ENCODE assay signal across 29 cellular contexts in the genomic region with DNA sequence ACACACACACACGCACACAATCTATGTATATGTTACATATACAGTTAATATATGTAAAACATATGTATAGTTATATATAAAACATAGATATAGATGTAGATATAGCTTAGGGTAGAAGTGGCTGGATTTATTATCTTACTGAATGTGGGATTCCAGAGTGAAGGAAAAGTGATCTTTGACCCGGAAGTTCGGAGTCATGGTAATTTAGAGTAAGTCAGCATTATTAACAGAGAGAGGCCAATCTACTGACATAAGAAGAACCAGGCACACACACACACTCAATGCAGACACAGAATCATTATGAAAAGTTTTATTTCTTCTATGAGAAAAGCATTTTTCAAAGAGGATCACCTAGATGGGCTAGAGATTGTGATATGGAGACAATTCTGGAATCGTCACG.
"Had no signal": no experiment of that assay in that cellular context is flagged by ENCODE, and none has a peak within 500 bp of the region (broad histone marks: within the 10 kb centered on the region; RNA-seq: fewer than 3 reads in every experiment).

No MANE protein-coding gene starts in this region.

- H3K36me3 Mint-ChIP-seq: natural killer cell; neural progenitor cell; stimulated activated effector memory CD8-positive, alpha-beta T cell treated with anti-CD3 and anti-CD28 coated beads, Interleukin-12 subunit alpha, Interleukin-12 subunit beta, amount 100 ng/mL, for 72 hours; type B pancreatic cell had no signal

- H3K4me2 ChIP-seq: neural progenitor cell had no signal

- H3K9me3 ChIP-seq: ovary, psoas muscle, suprapubic skin, testis, tibial artery, transverse colon, upper lobe of right lung, uterus had no signal

- ATAC-seq: naive thymus-derived CD4-positive, alpha-beta T cell; natural killer cell; psoas muscle; right cardiac atrium; sciatic nerve; stimulated activated effector memory CD8-positive, alpha-beta T cell treated with anti-CD3 and anti-CD28 coated beads, Interleukin-12 subunit alpha, Interleukin-12 subunit beta, amount 100 ng/mL, for 72 hours; stimulated activated naive CD8-positive, alpha-beta T cell treated with anti-CD3 and anti-CD28 coated beads, Interleukin-15, amount 100 ng/mL, for 72 hours; stimulated activated naive CD8-positive, alpha-beta T cell treated with anti-CD3 and anti-CD28 coated beads, Interleukin-15, Interleukin-2, amounts not matched to agents 100 U/mL and 50 U/mL, for 24 hours; upper lobe of right lung had no signal

- H3K27me3 ChIP-seq: neural progenitor cell, ovary, suprapubic skin, testis, tibial artery, transverse colon, upper lobe of right lung, uterus had no signal

- H3K27ac Mint-ChIP-seq: naive thymus-derived CD4-positive, alpha-beta T cell; natural killer cell; nephron; neural progenitor cell; progenitor cell of endocrine pancreas; stimulated activated effector memory CD8-positive, alpha-beta T cell treated with anti-CD3 and anti-CD28 coated beads, Interleukin-12 subunit alpha, Interleukin-12 subunit beta, amount 100 ng/mL, for 72 hours; stimulated activated naive CD8-positive, alpha-beta T cell treated with anti-CD3 and anti-CD28 coated beads, Interleukin-15, amount 100 ng/mL, for 72 hours; type B pancreatic cell had no signal

- DNase-seq: naive thymus-derived CD4-positive, alpha-beta T cell; natural killer cell; occipital lobe; ovary; posterior cingulate gyrus; psoas muscle; right cardiac atrium; stimulated activated CD4-positive, alpha-beta T cell treated with anti-CD3 and anti-CD28 coated beads, Interleukin-15, amount 100 ng/mL, for 24 hours; stimulated activated CD4-positive, alpha-beta T cell treated with anti-CD3 and anti-CD28 coated beads, Interleukin-2, amount 100 ng/mL, for 24 hours; stimulated activated CD4-positive, alpha-beta T cell treated with anti-CD3 and anti-CD28 coated beads, Interleukin-2, amount 100 ng/mL, for 48 hours; stimulated activated CD4-positive, alpha-beta T cell treated with anti-CD3 and anti-CD28 coated beads, Interleukin-4, amount 100 ng/mL, for 24 hours; stimulated activated naive CD4-positive, alpha-beta T cell; stimulated activated naive CD8-positive, alpha-beta T cell treated with anti-CD3 and anti-CD28 coated beads, Interleukin-15, amount 100 ng/mL, for 72 hours; stimulated activated naive CD8-positive, alpha-beta T cell treated with anti-CD3 and anti-CD28 coated beads, Interleukin-15, Interleukin-2, amounts not matched to agents 100 U/mL and 50 U/mL, for 24 hours; substantia nigra; testis; tibial artery; transverse colon; upper lobe of right lung; uterus had no signal

- H3K27me3 Mint-ChIP-seq: naive thymus-derived CD4-positive, alpha-beta T cell; stimulated activated naive CD8-positive, alpha-beta T cell treated with anti-CD3 and anti-CD28 coated beads, Interleukin-15, amount 100 ng/mL, for 72 hours; type B pancreatic cell had no signal

- H3K27ac ChIP-seq: neural progenitor cell, ovary, parathyroid adenoma, psoas muscle, skin epidermis, suprapubic skin, testis, tibial artery, transverse colon, upper lobe of right lung, uterus had no signal

- H3K4me3 Mint-ChIP-seq: naive thymus-derived CD4-positive, alpha-beta T cell; natural killer cell; nephron; neural progenitor cell; stimulated activated effector memory CD8-positive, alpha-beta T cell treated with anti-CD3 and anti-CD28 coated beads, Interleukin-12 subunit alpha, Interleukin-12 subunit beta, amount 100 ng/mL, for 72 hours; stimulated activated naive CD8-positive, alpha-beta T cell treated with anti-CD3 and anti-CD28 coated beads, Interleukin-15, amount 100 ng/mL, for 72 hours; type B pancreatic cell had no signal

- H3K4me1 Mint-ChIP-seq: naive thymus-derived CD4-positive, alpha-beta T cell; natural killer cell; stimulated activated effector memory CD8-positive, alpha-beta T cell treated with anti-CD3 and anti-CD28 coated beads, Interleukin-12 subunit alpha, Interleukin-12 subunit beta, amount 100 ng/mL, for 72 hours; stimulated activated naive CD8-positive, alpha-beta T cell treated with anti-CD3 and anti-CD28 coated beads, Interleukin-15, amount 100 ng/mL, for 72 hours had no signal

- H3K4me3 ChIP-seq: neural progenitor cell, ovary, psoas muscle, skin epidermis, suprapubic skin, testis, tibial artery, transverse colon, upper lobe of right lung, uterus had no signal

- H3K36me3 ChIP-seq: neural progenitor cell, ovary, suprapubic skin, tibial artery, transverse colon, upper lobe of right lung, uterus had no signal

- H3K4me1 ChIP-seq: neural progenitor cell, parathyroid adenoma, psoas muscle, suprapubic skin, testis, tibial artery, transverse colon, upper lobe of right lung, uterus had no signal

- H3K9me3 Mint-ChIP-seq: nephron, neural progenitor cell had no signal
